In genomic region chr7:77328669-77329068, GRCh38 we compare ENCODE assay signal across 12 cellular contexts.
DNase-seq lines count a peak whose midpoint lies in the region; FAIRE-seq and TF ChIP-seq lines count a peak whose summit lies in the region.
"Had no signal": no experiment of that assay in that cellular context is flagged by ENCODE, and none has a peak within 500 bp of the region (broad histone marks: within the 10 kb centered on the region; RNA-seq: fewer than 3 reads in every experiment).

No MANE protein-coding gene starts in this region.

- no peak for FAIRE-seq in kidney (lab: Jason Lieb, UNC)

- in situ Hi-C loops in brain microvascular endothelial cell (cut with HindIII; ENCODE audit: low pct_ligation_motif_present, low sequenced_read_pairs), result no loop called here

- intact Hi-C loops in kidney (cut with DNase I), result no loop called here

- TF ChIP-seq CTCF in brain microvascular endothelial cell (IDR thresholded peaks at IDR 0.05; ENCODE audit: low read depth, low read length, missing control alignments) (no peak), kidney (IDR thresholded peaks at IDR 0.05; ENCODE audit: borderline replicate concordance, extremely low read depth, insufficient read depth) (no peak)

- DNase-seq in EH (ENCODE audit: low read depth) (peak; percentile 62), MV-4-11 (lab: John Stamatoyannopoulos, UW) (peak; percentile 39), brain microvascular endothelial cell (no peak), SHP77 (lab: John Stamatoyannopoulos, UW) (no peak), HuH-7 (ENCODE audit: low spot score) (no peak), kidney (no peak), NAMALWA (ENCODE audit: low spot score) (no peak)
- DNase-seq: activated T-cell treated with anti-CD3 and anti-CD28 coated beads, Interleukin-2, amount 50 U/mL, for 4 hours; DMS79 treated with DMSO at 0.1 percent for 48 hours; foreskin keratinocyte; NCI-H1417 had no signal

- H3K9me3 ChIP-seq in kidney (ENCODE audit: control insufficient read depth in 1 of 2, low read length in 2 of 2), result no peaks in the 10 kb centered on the region

- H3K9ac ChIP-seq in rectal smooth muscle tissue (ENCODE audit: low read length) (no peak overlapping the region), kidney (ENCODE audit: low read length in 2 of 2) (no peak overlapping the region)

- H3K27ac ChIP-seq in brain microvascular endothelial cell, result peak overlapping the region; percentile 20
- H3K27ac ChIP-seq in rectal smooth muscle tissue (ENCODE audit: low read depth, low read length), result peak overlapping the region; percentile 75
- H3K27ac ChIP-seq in kidney (ENCODE audit: low read depth in 2 of 2, low read length in 2 of 2), result no peak overlapping the region
- H3K27ac ChIP-seq: foreskin keratinocyte had no signal

- H3K27me3 ChIP-seq in brain microvascular endothelial cell (replicated peaks) (no peaks in the 10 kb centered on the region), rectal smooth muscle tissue (ENCODE audit: control insufficient read depth, insufficient read depth, low read length) (no peaks in the 10 kb centered on the region)
- H3K27me3 ChIP-seq: foreskin keratinocyte had no signal

- no peaks in the 10 kb centered on the region for H3K36me3 ChIP-seq in brain microvascular endothelial cell (replicated peaks)
- H3K36me3 ChIP-seq in rectal smooth muscle tissue (ENCODE audit: control insufficient read depth, insufficient read depth, low read length), result no peaks in the 10 kb centered on the region
- no peaks in the 10 kb centered on the region for H3K36me3 ChIP-seq in kidney (ENCODE audit: control insufficient read depth in 1 of 2, insufficient read depth in 2 of 2, low read length in 2 of 2)

- H3K4me1 ChIP-seq in rectal smooth muscle tissue (ENCODE audit: control insufficient read depth, insufficient read depth, low read length) (peaks cover 44% of the 10 kb centered on the region), kidney (ENCODE audit: control insufficient read depth in 1 of 2, insufficient read depth in 1 of 2, low read depth in 1 of 2, low read length in 2 of 2) (peaks cover 8 to 10% of the 10 kb centered on the region in 2 donors)

- H3K4me3 ChIP-seq in brain microvascular endothelial cell (ENCODE audit: low read depth, low read length) (no peak overlapping the region), rectal smooth muscle tissue (ENCODE audit: low read length) (no peak overlapping the region), kidney (ENCODE audit: low read length in 2 of 2) (no peak overlapping the region)

Comparison
In these comparisons a context has a peak if more than half of its experiments do, and no peak if none do; other contexts are left out.
1. DNase-seq: peak in EH (single experiment) and MV-4-11 (single experiment); none in brain microvascular endothelial cell (single experiment), SHP77 (0 of 2), HuH-7 (single experiment), kidney (single experiment) and NAMALWA (single experiment).
2. H3K27ac ChIP-seq: peak in brain microvascular endothelial cell (single experiment) and rectal smooth muscle tissue (single experiment); none in kidney (0 of 2).